Comparison of ENCODE assay signal across 18 cellular contexts in the genomic region with DNA sequence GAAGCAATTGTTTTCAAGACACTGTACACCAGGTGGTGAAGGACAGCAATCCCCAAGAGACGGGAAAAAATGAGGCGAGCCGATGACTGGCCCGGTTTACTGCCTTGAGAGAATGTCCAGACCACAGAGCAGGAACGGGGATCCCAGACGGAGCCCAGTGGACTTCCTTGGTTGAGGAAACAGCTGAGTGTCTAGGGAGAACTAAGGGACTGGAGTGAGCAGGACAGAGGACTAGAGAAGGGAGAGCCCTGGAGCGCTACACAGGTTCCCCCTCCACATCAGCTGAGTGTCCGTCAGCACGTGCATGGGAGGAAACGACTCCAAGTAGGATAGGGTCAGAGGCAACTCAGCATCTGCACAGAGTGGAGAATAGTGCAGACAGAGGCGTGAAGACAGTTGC. TPM values are rescaled to one million over a fixed set of nuclear protein-coding genes. Genes with fewer than 3 reads are reported as not detected.
DNase-seq lines count a peak whose midpoint lies in the region; ATAC-seq, FAIRE-seq and TF ChIP-seq lines count a peak whose summit lies in the region.
"Had no signal": no experiment of that assay in that cellular context is flagged by ENCODE, and none has a peak within 500 bp of the region (broad histone marks: within the 10 kb centered on the region; RNA-seq: fewer than 3 reads in every experiment).

No MANE protein-coding gene starts in this region.

- peaks cover 11% of the 10 kb centered on the region for H3K36me3 Mint-ChIP-seq in central memory CD8-positive, alpha-beta T cell (ENCODE audit: insufficient read depth)
- H3K36me3 Mint-ChIP-seq in nephron (ENCODE audit: low read depth), result peaks cover 22% of the 10 kb centered on the region

- peaks cover 40% of the 10 kb centered on the region for H3K27me3 Mint-ChIP-seq in central memory CD8-positive, alpha-beta T cell
- peaks cover 18% of the 10 kb centered on the region for H3K27me3 Mint-ChIP-seq in nephron (ENCODE audit: low read depth)

- H3K9me3 Mint-ChIP-seq in central memory CD8-positive, alpha-beta T cell, result peaks cover 5% of the 10 kb centered on the region
- peaks cover 27% of the 10 kb centered on the region for H3K9me3 Mint-ChIP-seq in nephron

- no peak overlapping the region for H3K4me3 ChIP-seq in right atrium auricular region

- ATAC-seq in left cardiac atrium, result peak; percentile 37 to 86
- no peak for ATAC-seq in central memory CD8-positive, alpha-beta T cell (replicated peaks; ENCODE audit: extremely low read depth, poor library complexity, severe bottlenecking)

- H3K27me3 ChIP-seq in right atrium auricular region, result no peaks in the 10 kb centered on the region

- no peak for TF ChIP-seq CTCF in right atrium auricular region (IDR thresholded peaks at IDR 0.05)
- TF ChIP-seq CTCF in nephron (IDR thresholded peaks at IDR 0.05; ENCODE audit: unreplicated experiment in 3 of 3), result no peak

- H3K4me3 Mint-ChIP-seq in central memory CD8-positive, alpha-beta T cell, result no peak overlapping the region
- no peak overlapping the region for H3K4me3 Mint-ChIP-seq in nephron
- H3K4me3 Mint-ChIP-seq: immature natural killer cell; T-helper 2 cell treated with Interferon-gamma antibody and Interleukin-4, amounts not matched to agents 5 μg/mL and 100 μg/mL, for 36 hours had no signal

- DNase-seq in left cardiac atrium (no peak), right atrium auricular region (ENCODE audit: low spot score) (no peak), cerebellum (ENCODE audit: low spot score) (no peak), NCI-H524 (lab: John Stamatoyannopoulos, UW) (no peak), RCC 7860 (ENCODE audit: low spot score) (no peak), NCI-H69 (lab: John Stamatoyannopoulos, UW) (no peak)
- no peak for DNase-seq in central memory CD8-positive, alpha-beta T cell (ENCODE audit: low spot score in 2 of 2)
- DNase-seq: activated CD4-positive, alpha-beta T cell treated with anti-CD3 and anti-CD28 coated beads for 48 hours; activated CD8-positive, alpha-beta memory T cell treated with anti-CD3 and anti-CD28 coated beads, Interleukin-2, amount 50 U/mL, for 48 hours; activated naive CD4-positive, alpha-beta T cell treated with Interleukin-2 at 50 U/mL for 16 hours; EL; immature natural killer cell; mesendoderm; stimulated activated naive CD4-positive, alpha-beta T cell treated with Interleukin-2 at 50 U/mL for 16 hours had no signal

- no peak for FAIRE-seq in RCC 7860 (lab: Jason Lieb, UNC)

- intact Hi-C loops in left cardiac atrium (cut with DNase I), result no loop called here

- H3K4me1 Mint-ChIP-seq in central memory CD8-positive, alpha-beta T cell, result peaks cover 24% of the 10 kb centered on the region
- peaks cover 14% of the 10 kb centered on the region for H3K4me1 Mint-ChIP-seq in nephron
- H3K4me1 Mint-ChIP-seq: immature natural killer cell had no signal

- H3K36me3 ChIP-seq in right atrium auricular region, result no peaks in the 10 kb centered on the region

- H3K9me3 ChIP-seq in right atrium auricular region, result peaks cover 0 to 11% of the 10 kb centered on the region in 2 donors

- H3K27ac Mint-ChIP-seq in central memory CD8-positive, alpha-beta T cell (ENCODE audit: low read depth), result peak overlapping the region; percentile 35
- H3K27ac Mint-ChIP-seq in nephron, result peak overlapping the region; percentile 66 to 93 (median 73)
- H3K27ac Mint-ChIP-seq: immature natural killer cell; T-helper 2 cell treated with Interferon-gamma antibody and Interleukin-4, amounts not matched to agents 5 μg/mL and 100 μg/mL, for 36 hours had no signal

- H3K4me1 ChIP-seq in right atrium auricular region, result no peaks in the 10 kb centered on the region

- no peak overlapping the region for H3K27ac ChIP-seq in right atrium auricular region

RNA-seq across cellular contexts. Expression of gene WDR86, which starts 7.1 kb away (rescaled TPM):
- total RNA-seq in left cardiac atrium, result under 1 TPM; 0.71 to 0.84 TPM
- total RNA-seq in right atrium auricular region, result 1 to 10 TPM in 1 of 2 donors, under 1 TPM in 1; 0.33 to 1.6 TPM
- 33.8 TPM for total RNA-seq in cerebellum
- total RNA-seq: dermis microvascular lymphatic vessel endothelial cell, osteocyte had no signal

RNA-seq across cellular contexts. Expression of gene CRYGN, which starts 23.0 kb away (rescaled TPM):
- under 1 TPM; 0.24 to 0.53 TPM for total RNA-seq in left cardiac atrium
- under 1 TPM in 1 of 2 donors, not detected in 1; 0.90 TPM for total RNA-seq in right atrium auricular region
- total RNA-seq in cerebellum, result not detected
- total RNA-seq: dermis microvascular lymphatic vessel endothelial cell, osteocyte had no signal

Comparison
In these comparisons a context has a peak if more than half of its experiments do, and no peak if none do; other contexts are left out.
1. RNA of gene WDR86, which starts 7.1 kb away (total RNA-seq): 33.8 TPM in cerebellum (single experiment); 0.33 to 1.6 TPM in right atrium auricular region and 0.71 to 0.84 TPM in left cardiac atrium; every median in the first group is over 10 times any median in the second.